ENCODE assay signal across 8 cellular contexts in genomic region chr6:22788038-22788437, GRCh38.
"Had no signal": no experiment of that assay in that cellular context is flagged by ENCODE, and none has a peak within 500 bp of the region (broad histone marks: within the 10 kb centered on the region; RNA-seq: fewer than 3 reads in every experiment).

No MANE protein-coding gene starts in this region.

- H3K27ac ChIP-seq: HL-60 had no signal

- H3K4me2 ChIP-seq: GM23338 had no signal

- ATAC-seq: GM23338, K562 had no signal

- H3K9me3 Mint-ChIP-seq: GM23338 had no signal

- FAIRE-seq: H1, H54, K562 had no signal

- H3K4me3 Mint-ChIP-seq: GM23338, H9 had no signal

- H3K27ac Mint-ChIP-seq: GM23338, H9 had no signal

- H3K4me3 ChIP-seq: GM23338, K562 had no signal

- DNase-seq: H9, HCEC 1CT, IMR-90 had no signal
